ENCODE assay signal across 8 cellular contexts in genomic region chr1:32413507-32414185, GRCh38. TPM values are rescaled to one million over a fixed set of nuclear protein-coding genes. Genes with fewer than 3 reads are reported as not detected.
DNase-seq lines count a peak whose midpoint lies in the region; ATAC-seq and TF ChIP-seq lines count a peak whose summit lies in the region.

No MANE protein-coding gene starts in this region.

- H4K20me1 ChIP-seq in SK-N-SH (ENCODE audit: insufficient read depth): no peaks in the 10 kb centered on the region

- no peaks in the 10 kb centered on the region for H3K79me2 ChIP-seq in SK-N-SH (ENCODE audit: insufficient read depth)

- no peaks in the 10 kb centered on the region for H3K36me3 ChIP-seq in MG63
- H3K36me3 ChIP-seq in SK-N-SH (replicated peaks in 1 of 2; ENCODE audit: control insufficient read depth in 1 of 2, insufficient read depth in 2 of 2, low read length in 1 of 2): no peaks in the 10 kb centered on the region
- no peaks in the 10 kb centered on the region for H3K36me3 ChIP-seq in sigmoid colon

- POLR2A ChIA-PET in SK-N-SH (lab: Yijun Ruan, JAX): no interaction called here

- H3F3A ChIP-seq in SK-N-SH (replicated peaks; ENCODE audit: insufficient read depth): no peaks in the 10 kb centered on the region

- no peak overlapping the region for H3K9ac ChIP-seq in SK-N-SH

- peaks cover 0 to 4% of the 10 kb centered on the region in 2 experiments; a peak in 1 of 4 replicates for H3K4me1 ChIP-seq in SK-N-SH (ENCODE audit: control insufficient read depth in 1 of 2, insufficient read depth in 2 of 2, low read depth in 1 of 2, low read length in 1 of 2)
- no peaks in the 10 kb centered on the region for H3K4me1 ChIP-seq in sigmoid colon

- H3K9me2 ChIP-seq in SK-N-SH: no peaks in the 10 kb centered on the region

- no peak overlapping the region for H3K27ac ChIP-seq in SK-N-SH (ENCODE audit: low read depth in 2 of 2, low read length in 1 of 2)
- no peak overlapping the region for H3K27ac ChIP-seq in sigmoid colon

- 27% methylated on average over 10 of the region's 10 CpGs for WGBS in SK-N-SH (ENCODE audit: low lambda C conversion rate)
- 60 to 62% methylated on average over 10 of the region's 10 CpGs for WGBS in sigmoid colon, 2 donors

- H2AFZ ChIP-seq in SK-N-SH (ENCODE audit: low read depth): no peak overlapping the region

- TF ChIP-seq RAD21 in SK-N-SH (IDR thresholded peaks at IDR 0.05; ENCODE audit: low read length): peak; percentile 89

- H3K9me3 ChIP-seq in MG63 (peaks cover 14% of the 10 kb centered on the region), SK-N-SH (no peaks in the 10 kb centered on the region; the same call in none of the 2 replicates), sigmoid colon (peaks cover 0 to 5% (median 0%) of the 10 kb centered on the region in 4 donors)

- H3K4me3 ChIP-seq in MG63 (no peak overlapping the region), SK-N-SH (ENCODE audit: low read depth in 2 of 2, low read length in 1 of 2) (no peak overlapping the region; a peak in 1 of 4 replicates), sigmoid colon (no peak overlapping the region)

- DNase-seq in EH (ENCODE audit: low read depth) (peak; percentile 80), MG63 (peak; percentile 21), SK-N-SH (peak; percentile 66), head of caudate nucleus (peak in 36 of 42 donors; percentile 14 to 87 (median 54)), sigmoid colon (peak; percentile 74)
- peak; percentile 71 for DNase-seq in activated naive CD4-positive, alpha-beta T cell treated with Interleukin-2 at 50 U/mL for 16 hours

- peak; percentile 82 for TF ChIP-seq CTCF in SK-N-SH (IDR thresholded peaks at IDR 0.05)
- TF ChIP-seq CTCF in sigmoid colon (IDR thresholded peaks at IDR 0.05): peak; percentile 66 to 77 (median 72)

- no peak for ATAC-seq in GM18505 (IDR thresholded peaks at IDR 0.05; ENCODE audit: unreplicated experiment)
- no peak for ATAC-seq in HG02571 (IDR thresholded peaks at IDR 0.05; ENCODE audit: unreplicated experiment)

- no peaks in the 10 kb centered on the region for H3K27me3 ChIP-seq in MG63
- H3K27me3 ChIP-seq in SK-N-SH (ENCODE audit: insufficient read depth): no peaks in the 10 kb centered on the region; the same call in none of the 2 replicates
- no peaks in the 10 kb centered on the region for H3K27me3 ChIP-seq in sigmoid colon

- intact Hi-C loops in head of caudate nucleus (cut with DNase I): no loop called here
- intact Hi-C loops in sigmoid colon (cut with DNase I): loop anchor here (2.0 to 5.0 kb wide), 2 partner anchors 13 to 196 kb away; no protein-coding TSS in a partner anchor

- H3K4me2 ChIP-seq in SK-N-SH: no peak overlapping the region

- TF ChIP-seq POLR2A in sigmoid colon (IDR thresholded peaks at IDR 0.05) (no peak), GM18505 (IDR thresholded peaks at IDR 0.05; ENCODE audit: borderline replicate concordance, extremely low read depth, insufficient read depth, insufficient read length) (no peak)

- CTCF ChIA-PET in SK-N-SH (lab: Yijun Ruan, JAX): interaction anchor here (0.6 to 6.5 kb wide), 13 partner anchors 8 to 458 kb away, joined by 3 to 76 read pairs (median 4); partner anchors contain the start of gene BSDC1

- TF ChIP-seq EP300 in SK-N-SH (IDR thresholded peaks at IDR 0.05; ENCODE audit: borderline replicate concordance in 1 of 2, low read depth in 1 of 2, low read length in 1 of 2) (no peak), sigmoid colon (IDR thresholded peaks at IDR 0.05) (no peak)

TF ChIP-seq in SK-N-SH, 30 proteins besides CTCF, POLR2A, EP300 and RAD21 (continues in another document):
- TF ChIP-seq GATA2 (CRISPR knock-in tag; IDR thresholded peaks at IDR 0.05) (no peak), FOSL2 (IDR thresholded peaks at IDR 0.05; ENCODE audit: borderline replicate concordance, low read depth) (no peak), SMC3 (IDR thresholded peaks at IDR 0.05; ENCODE audit: low read depth, low read length) (peak; percentile 74), RCOR1 (IDR thresholded peaks at IDR 0.05; ENCODE audit: low read length) (peak; percentile 33; the same call in 1 of the 2 replicates), RXRA (IDR thresholded peaks at IDR 0.05; ENCODE audit: borderline replicate concordance, low read depth) (no peak), SIN3A (IDR thresholded peaks at IDR 0.05; ENCODE audit: borderline replicate concordance, low read depth, low read length) (peak; percentile 51; the same call in 1 of the 2 replicates), JUND (IDR thresholded peaks at IDR 0.05) (no peak), USF2 (IDR thresholded peaks at IDR 0.05; ENCODE audit: borderline replicate concordance, low read depth, low read length) (no peak), CHD2 (IDR thresholded peaks at IDR 0.05; ENCODE audit: low read length, partially characterized antibody) (peak; percentile 59), GABPA (IDR thresholded peaks at IDR 0.05; ENCODE audit: low read depth) (no peak), MAX (IDR thresholded peaks at IDR 0.05; ENCODE audit: low read depth) (peak; percentile 61; the same call in 1 of the 2 replicates), TEAD4 (IDR thresholded peaks at IDR 0.05; ENCODE audit: borderline replicate concordance, insufficient read depth) (no peak)
- TF ChIP-seq, protein P1, sequence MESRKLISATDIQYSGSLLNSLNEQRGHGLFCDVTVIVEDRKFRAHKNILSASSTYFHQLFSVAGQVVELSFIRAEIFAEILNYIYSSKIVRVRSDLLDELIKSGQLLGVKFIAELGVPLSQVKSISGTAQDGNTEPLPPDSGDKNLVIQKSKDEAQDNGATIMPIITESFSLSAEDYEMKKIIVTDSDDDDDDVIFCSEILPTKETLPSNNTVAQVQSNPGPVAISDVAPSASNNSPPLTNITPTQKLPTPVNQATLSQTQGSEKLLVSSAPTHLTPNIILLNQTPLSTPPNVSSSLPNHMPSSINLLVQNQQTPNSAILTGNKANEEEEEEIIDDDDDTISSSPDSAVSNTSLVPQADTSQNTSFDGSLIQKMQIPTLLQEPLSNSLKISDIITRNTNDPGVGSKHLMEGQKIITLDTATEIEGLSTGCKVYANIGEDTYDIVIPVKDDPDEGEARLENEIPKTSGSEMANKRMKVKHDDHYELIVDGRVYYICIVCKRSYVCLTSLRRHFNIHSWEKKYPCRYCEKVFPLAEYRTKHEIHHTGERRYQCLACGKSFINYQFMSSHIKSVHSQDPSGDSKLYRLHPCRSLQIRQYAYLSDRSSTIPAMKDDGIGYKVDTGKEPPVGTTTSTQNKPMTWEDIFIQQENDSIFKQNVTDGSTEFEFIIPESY (IDR thresholded peaks at IDR 0.05; ENCODE audit: borderline replicate concordance, low read depth): no peak
- TF ChIP-seq, protein P2, sequence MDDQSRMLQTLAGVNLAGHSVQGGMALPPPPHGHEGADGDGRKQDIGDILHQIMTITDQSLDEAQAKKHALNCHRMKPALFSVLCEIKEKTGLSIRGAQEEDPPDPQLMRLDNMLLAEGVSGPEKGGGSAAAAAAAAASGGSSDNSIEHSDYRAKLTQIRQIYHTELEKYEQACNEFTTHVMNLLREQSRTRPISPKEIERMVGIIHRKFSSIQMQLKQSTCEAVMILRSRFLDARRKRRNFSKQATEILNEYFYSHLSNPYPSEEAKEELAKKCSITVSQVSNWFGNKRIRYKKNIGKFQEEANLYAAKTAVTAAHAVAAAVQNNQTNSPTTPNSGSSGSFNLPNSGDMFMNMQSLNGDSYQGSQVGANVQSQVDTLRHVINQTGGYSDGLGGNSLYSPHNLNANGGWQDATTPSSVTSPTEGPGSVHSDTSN (IDR thresholded peaks at IDR 0.05): peak; percentile 32; the same call in 1 of the 2 replicates

RNA-seq across cellular contexts. Expression of gene BSDC1, which starts 19.4 kb away (rescaled TPM):
- total RNA-seq in MG63 (2014; rRNA removed; shearing (Covaris generic); ENCODE audit: low replicate concordance): 35.8 and 52.2 TPM in 2 replicates
- polyA plus RNA-seq in SK-N-SH (2012; rRNA removed) (51.0 and 65.7 TPM in 2 replicates), sigmoid colon (10 to 100 TPM; 46.2 to 52.0 (median 50.7) TPM)
- 37.8 and 46.0 TPM in 2 replicates for polyA plus RNA-seq in SK-N-SH (2012; cell fraction: cytosol; rRNA removed)
- polyA plus RNA-seq in SK-N-SH (2012; cell fraction: nucleus; rRNA removed): 138 and 143 TPM in 2 replicates
- 10 to 100 TPM; 52.8 to 76.7 (median 62.1) TPM for total RNA-seq in sigmoid colon

RNA-seq across cellular contexts. Expression of gene ZBTB8B, which starts 51.2 kb away (rescaled TPM):
- not detected in 2 replicates for total RNA-seq in MG63 (2014; rRNA removed; shearing (Covaris generic); ENCODE audit: low replicate concordance)
- polyA plus RNA-seq in SK-N-SH (2012; rRNA removed) (0.08 and 0.16 TPM in 2 replicates), sigmoid colon (under 1 TPM in 1 of 3 donors, not detected in 2; 0.01 TPM)
- 0.08 and 0.10 TPM in 2 replicates for polyA plus RNA-seq in SK-N-SH (2012; cell fraction: cytosol; rRNA removed)
- 0.19 and 0.20 TPM in 2 replicates for polyA plus RNA-seq in SK-N-SH (2012; cell fraction: nucleus; rRNA removed)
- under 1 TPM in 3 of 4 donors, not detected in 1; under 0.01 TPM for total RNA-seq in sigmoid colon

RNA-seq across cellular contexts. Expression of gene TSSK3, which starts 51.3 kb away (rescaled TPM):
- not detected in 2 replicates for total RNA-seq in MG63 (2014; rRNA removed; shearing (Covaris generic); ENCODE audit: low replicate concordance)
- 0.28 and 0.86 TPM in 2 replicates for polyA plus RNA-seq in SK-N-SH (2012; rRNA removed)
- 0.20 and 0.21 TPM in 2 replicates for polyA plus RNA-seq in SK-N-SH (2012; cell fraction: cytosol; rRNA removed)
- 5.2 and 5.6 TPM in 2 replicates for polyA plus RNA-seq in SK-N-SH (2012; cell fraction: nucleus; rRNA removed)
- total RNA-seq in sigmoid colon: 1 to 10 TPM in 3 of 4 donors, not detected in 1; 1.5 to 2.2 (median 2.1) TPM
- polyA plus RNA-seq in sigmoid colon: 1 to 10 TPM in 1 of 3 donors, not detected in 2; 1.1 TPM

RNA-seq across cellular contexts. Expression of gene FAM229A, which starts 51.4 kb away (rescaled TPM):
- total RNA-seq in MG63 (2014; rRNA removed; shearing (Covaris generic); ENCODE audit: low replicate concordance): 0.10 TPM in 1 of 2 replicates, not detected in the other
- 8.0 and 10.0 TPM in 2 replicates for polyA plus RNA-seq in SK-N-SH (2012; rRNA removed)
- polyA plus RNA-seq in SK-N-SH (2012; cell fraction: cytosol; rRNA removed): 0.63 and 1.8 TPM in 2 replicates
- polyA plus RNA-seq in SK-N-SH (2012; cell fraction: nucleus; rRNA removed): 114 and 147 TPM in 2 replicates
- 10 to 100 TPM in 1 of 4 donors, 1 to 10 TPM in 3; 3.5 to 13.8 (median 5.6) TPM for total RNA-seq in sigmoid colon
- polyA plus RNA-seq in sigmoid colon: 1 to 10 TPM in 2 of 3 donors, under 1 TPM in 1; 0.60 to 7.5 (median 1.2) TPM

Comparison
In these comparisons a context has a peak if more than half of its experiments do, and no peak if none do; other contexts are left out.
1. DNase-seq: peak in every context shown above with its lines; median percentile 80 in EH; 74 in sigmoid colon; 71 in activated naive CD4-positive, alpha-beta T cell treated with Interleukin-2 at 50 U/mL for 16 hours; 66 in SK-N-SH; 54 in head of caudate nucleus; 21 in MG63.